ENCODE assay signal across 18 cellular contexts in the genomic region with DNA sequence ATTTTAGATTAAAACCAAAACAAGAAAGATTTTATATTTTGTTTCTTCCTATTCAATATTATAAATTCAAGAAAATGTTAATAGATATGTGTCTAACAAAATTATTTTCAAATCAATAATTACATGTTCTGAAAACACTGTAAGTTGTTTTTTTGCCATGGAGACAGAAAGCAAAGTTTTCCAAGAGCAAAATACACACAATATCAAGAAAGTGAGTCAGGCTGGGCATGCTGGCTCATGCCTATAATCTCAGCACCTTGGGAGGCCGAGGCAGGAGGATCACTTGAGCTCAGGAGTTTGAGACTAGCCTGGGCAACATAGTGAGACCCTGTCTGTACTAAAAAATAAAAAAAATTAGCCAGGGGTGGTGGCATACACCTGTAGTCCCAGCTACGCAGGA.
DNase-seq lines count a peak whose midpoint lies in the region; ATAC-seq, FAIRE-seq and TF ChIP-seq lines count a peak whose summit lies in the region.
"Had no signal": no experiment of that assay in that cellular context is flagged by ENCODE, and none has a peak within 500 bp of the region (broad histone marks: within the 10 kb centered on the region; RNA-seq: fewer than 3 reads in every experiment).

No MANE protein-coding gene starts in this region.

- WGBS in psoas muscle, 3 donors = 57 to 86% (median 67%) methylated on average over 2 of the region's 2 CpGs

- intact Hi-C loops in psoas muscle (cut with DNase I) = loop anchor here in 1 of 2 donors (5.0 kb wide), 1 partner anchor 70 kb away; the partner anchor contains the start of gene SYNM
- intact Hi-C loops in tibial artery (cut with DNase I; ENCODE audit: low total_unique reads) = no loop called here

- H3K4me1 ChIP-seq in adipocyte (ENCODE audit: control insufficient read depth, insufficient read depth, low read length) = peaks cover 39% of the 10 kb centered on the region
- H3K4me1 ChIP-seq in foreskin keratinocyte = no peaks in the 10 kb centered on the region
- peaks cover 82% of the 10 kb centered on the region for H3K4me1 ChIP-seq in psoas muscle
- peaks cover 0 to 64% (median 36%) of the 10 kb centered on the region in 4 donors for H3K4me1 ChIP-seq in tibial artery

- H3K9ac ChIP-seq in adipocyte (ENCODE audit: low read length) = no peak overlapping the region

- ATAC-seq in foreskin keratinocyte (peak; percentile 68), psoas muscle (no peak), HG03025 (IDR thresholded peaks at IDR 0.05; ENCODE audit: low FRiP score, unreplicated experiment) (no peak)

- H3K27me3 ChIP-seq in adipocyte (replicated peaks; ENCODE audit: control insufficient read depth, insufficient read depth, low read length) (no peaks in the 10 kb centered on the region), foreskin keratinocyte (no peaks in the 10 kb centered on the region), psoas muscle (ENCODE audit: insufficient read depth in 3 of 3, low read length in 2 of 3) (no peaks in the 10 kb centered on the region), tibial artery (no peaks in the 10 kb centered on the region)

- TF ChIP-seq CTCF in foreskin keratinocyte (conservative IDR thresholded peaks at IDR 0.05) (no peak), psoas muscle (IDR thresholded peaks at IDR 0.05) (no peak), tibial artery (IDR thresholded peaks at IDR 0.05) (no peak)

- peaks cover 17% of the 10 kb centered on the region for H3K36me3 ChIP-seq in adipocyte (ENCODE audit: control insufficient read depth, insufficient read depth, low read length, severe bottlenecking)
- no peaks in the 10 kb centered on the region for H3K36me3 ChIP-seq in psoas muscle (ENCODE audit: insufficient read depth in 1 of 2, low read depth in 1 of 2)
- H3K36me3 ChIP-seq in tibial artery = no peaks in the 10 kb centered on the region

- peak; percentile 24 for DNase-seq in adipocyte (ENCODE audit: low read depth)
- peak in 1 of 2 donors; percentile 56 for DNase-seq in foreskin keratinocyte
- DNase-seq in psoas muscle = no peak
- no peak for DNase-seq in DMS53 (lab: John Stamatoyannopoulos, UW)
- DNase-seq in activated CD4-positive, alpha-beta T cell treated with anti-CD3 and anti-CD28 coated beads for 48 hours = no peak
- DNase-seq in tibial artery = no peak
- DNase-seq: ACHN; CD4-positive, alpha-beta memory T cell; H7; KBM-7; NCI-H1092; NCI-H2107; NCI-H226; NK-92 treated with Interleukin-12 subunit alpha and Interleukin-12 subunit beta, amount 100 ng/mL, for 24 hours; OCI-M1 had no signal

- no peaks in the 10 kb centered on the region for H3K9me3 ChIP-seq in adipocyte (ENCODE audit: control insufficient read depth, low read length)
- no peaks in the 10 kb centered on the region for H3K9me3 ChIP-seq in psoas muscle
- no peaks in the 10 kb centered on the region for H3K9me3 ChIP-seq in tibial artery

- FAIRE-seq in G401.6 (lab: Jason Lieb, UNC) = peak; percentile 83

- H3K27ac ChIP-seq in foreskin keratinocyte (no peak overlapping the region), psoas muscle (peak overlapping the region; percentile 94), tibial artery (no peak overlapping the region)
- H3K27ac ChIP-seq: RWPE1 had no signal

- H3K4me3 ChIP-seq in adipocyte (ENCODE audit: low read length) (no peak overlapping the region), psoas muscle (no peak overlapping the region), tibial artery (no peak overlapping the region)
